ENCODE assay signal across 8 cellular contexts in genomic region chr10:55629792-55630490, GRCh38.
A peak's percentile ranks its signal among the peaks of the same experiment; 100 is the strongest.
DNase-seq lines count a peak whose midpoint lies in the region; TF ChIP-seq lines count a peak whose summit lies in the region.

No MANE protein-coding gene starts in this region.

- H3K9ac ChIP-seq in endocrine pancreas (ENCODE audit: control insufficient read depth, insufficient read depth, low read length) (no peak overlapping the region), muscle layer of colon (ENCODE audit: low read length) (no peak overlapping the region)

- H3K4me3 ChIP-seq in LNCaP clone FGC (ENCODE audit: low read depth, low read length) (no peak overlapping the region), endocrine pancreas (ENCODE audit: control insufficient read depth, insufficient read depth, low read length) (peak overlapping the region; percentile 32), muscle layer of colon (ENCODE audit: low read depth in 1 of 2, low read length in 2 of 2) (peak overlapping the region; percentile 57 to 67), uterus (peak overlapping the region in 1 of 2 donors; percentile 18), tibial artery (peak overlapping the region in 1 of 2 donors; percentile 41)

- no peaks in the 10 kb centered on the region for H3K9me3 ChIP-seq in endocrine pancreas (ENCODE audit: control insufficient read depth, low read length)
- no peaks in the 10 kb centered on the region for H3K9me3 ChIP-seq in muscle layer of colon (ENCODE audit: low read length)
- H3K9me3 ChIP-seq in uterus: no peaks in the 10 kb centered on the region
- no peaks in the 10 kb centered on the region for H3K9me3 ChIP-seq in tibial artery

- H3K36me3 ChIP-seq in endocrine pancreas (ENCODE audit: control insufficient read depth, insufficient read depth, low read length) (no peaks in the 10 kb centered on the region), muscle layer of colon (ENCODE audit: insufficient read depth, low read length) (no peaks in the 10 kb centered on the region), uterus (no peaks in the 10 kb centered on the region), tibial artery (no peaks in the 10 kb centered on the region)

- DNase-seq in GM10266 (ENCODE audit: extremely low spot score) (no peak), LNCaP clone FGC (ENCODE audit: low read depth) (no peak), KG1 (lab: John Stamatoyannopoulos, UW) (no peak), uterus (no peak), tibial artery (no peak), DMS153 (lab: John Stamatoyannopoulos, UW) (no peak)

- H3K27me3 ChIP-seq in endocrine pancreas (ENCODE audit: control insufficient read depth, insufficient read depth, low read length): peaks cover 8% of the 10 kb centered on the region
- H3K27me3 ChIP-seq in muscle layer of colon (ENCODE audit: control insufficient read depth in 1 of 2, insufficient read depth in 2 of 2, low read length in 2 of 2): peaks cover 0 to 25% of the 10 kb centered on the region in 2 donors
- H3K27me3 ChIP-seq in uterus: no peaks in the 10 kb centered on the region
- peaks cover 0 to 43% of the 10 kb centered on the region in 2 donors for H3K27me3 ChIP-seq in tibial artery

- TF ChIP-seq CTCF in GM10266 (IDR thresholded peaks at IDR 0.05; ENCODE audit: control insufficient read depth, insufficient read depth, low read depth, missing control alignments) (peak; percentile 39), LNCaP clone FGC (IDR thresholded peaks at IDR 0.05; ENCODE audit: control insufficient read depth, extremely low read depth, insufficient read depth) (peak; percentile 33), uterus (IDR thresholded peaks at IDR 0.05) (no peak), tibial artery (IDR thresholded peaks at IDR 0.05) (no peak)

- H3K27ac ChIP-seq in muscle layer of colon (ENCODE audit: low read depth, low read length) (no peak overlapping the region), uterus (no peak overlapping the region), tibial artery (no peak overlapping the region)

- no peaks in the 10 kb centered on the region for H3K4me1 ChIP-seq in endocrine pancreas (ENCODE audit: control insufficient read depth, insufficient read depth, low read length)
- no peaks in the 10 kb centered on the region for H3K4me1 ChIP-seq in muscle layer of colon (ENCODE audit: insufficient read depth, low read length)
- no peaks in the 10 kb centered on the region for H3K4me1 ChIP-seq in uterus
- H3K4me1 ChIP-seq in tibial artery: peaks cover 0 to 20% (median 9%) of the 10 kb centered on the region in 4 donors

- intact Hi-C loops in uterus (cut with DNase I; ENCODE audit: low total_unique reads) (no loop called here), tibial artery (cut with DNase I; ENCODE audit: low total_unique reads) (no loop called here)

- TF ChIP-seq POLR2A in uterus (IDR thresholded peaks at IDR 0.05): no peak

Comparison
In these comparisons a context has a peak if more than half of its experiments do, and no peak if none do; other contexts are left out.
1. CTCF ChIP-seq: peak in GM10266 (single experiment) and LNCaP clone FGC (single experiment); none in uterus (0 of 4) and tibial artery (0 of 2).